Comparison of ENCODE assay signal across 20 cellular contexts in the genomic region with DNA sequence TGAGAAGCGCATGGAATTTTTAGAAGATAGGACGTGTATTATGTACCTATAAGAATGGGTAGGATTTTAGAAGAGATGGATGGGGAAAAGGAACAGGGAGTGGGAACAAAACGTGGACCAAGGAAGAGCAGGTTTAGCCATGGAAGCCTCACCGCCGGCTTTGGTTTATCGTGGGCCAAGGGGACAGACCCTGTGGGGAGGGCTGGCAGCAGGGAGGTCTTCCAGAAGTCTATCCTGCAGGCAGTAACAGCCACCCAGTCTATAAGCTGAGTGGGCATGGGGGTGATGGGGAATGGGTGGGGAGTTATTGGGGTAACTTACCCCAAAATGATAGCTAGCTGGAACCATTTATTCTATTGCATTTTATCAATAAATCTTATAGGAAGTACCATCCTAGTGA. TPM values are rescaled to one million over a fixed set of nuclear protein-coding genes. Genes with fewer than 3 reads are reported as not detected.
A peak's percentile ranks its signal among the peaks of the same experiment; 100 is the strongest.
DNase-seq lines count a peak whose midpoint lies in the region; ATAC-seq and TF ChIP-seq lines count a peak whose summit lies in the region.
"Had no signal": no experiment of that assay in that cellular context is flagged by ENCODE, and none has a peak within 500 bp of the region (broad histone marks: within the 10 kb centered on the region; RNA-seq: fewer than 3 reads in every experiment).

No MANE protein-coding gene starts in this region.

- intact Hi-C loops in activated CD4-positive, alpha-beta T cell treated with anti-CD3 and anti-CD28 coated beads for 36 hours (cut with DNase I, micrococcal nuclease) = no loop called here
- intact Hi-C loops in activated T-helper 1 cell treated with anti-CD3 and anti-CD28 coated beads, Interleukin-12 subunit alpha, Interleukin-12 subunit beta, Interleukin-2, Interleukin-4 antibody, amounts not matched to agents 30 ng/mL and 10 ng/mL and 1 ng/mL, durations not matched to agents 14 hours and 24 hours and 36 hours (cut with micrococcal nuclease) = no loop called here

- H3K9me3 ChIP-seq in DND-41 (ENCODE audit: insufficient read depth, low read length, severe bottlenecking) = no peaks in the 10 kb centered on the region
- H3K9me3 ChIP-seq: vagina had no signal

- POLR2A ChIA-PET in activated CD4-positive, alpha-beta T cell treated with anti-CD3 and anti-CD28 coated beads for 36 hours (lab: Charles Lee) = interaction anchor here (0.6 to 5.4 kb wide), 11 partner anchors 11 to 40 kb away, joined by 3 to 86 read pairs (median 8); no protein-coding TSS in a partner anchor
- POLR2A ChIA-PET in naive thymus-derived CD8-positive, alpha-beta T cell (lab: Charles Lee) = interaction anchor here (1.9 to 44.8 kb wide), 5 partner anchors 1 to 83 kb away, joined by 6 to 1553 read pairs (median 742); a partner anchor contains a TSS

- DNase-seq in activated CD4-positive, alpha-beta T cell treated with anti-CD3 and anti-CD28 coated beads for 36 hours = no peak
- DNase-seq in activated CD4-positive, alpha-beta T cell treated with anti-CD3 and anti-CD28 coated beads, Interleukin-2, amount 50 U/mL, for 48 hours = no peak
- DNase-seq in DND-41 = no peak
- DNase-seq in activated T-helper 1 cell treated with anti-CD3 and anti-CD28 coated beads, Interleukin-12 subunit alpha, Interleukin-12 subunit beta, Interleukin-2, Interleukin-4 antibody, amounts not matched to agents 30 ng/mL and 10 ng/mL and 1 ng/mL, durations not matched to agents 14 hours and 24 hours and 36 hours (ENCODE audit: low spot score) = no peak
- no peak for DNase-seq in naive thymus-derived CD8-positive, alpha-beta T cell
- DNase-seq in T1000 (lab: John Stamatoyannopoulos, UW) = no peak
- no peak for DNase-seq in left lobe of liver (ENCODE audit: low spot score)
- DNase-seq: activated CD4-positive, CD25-positive, alpha-beta regulatory T cell; GDM1; GOT3; NCI-H1417 treated with DMSO at 0.1 percent for 48 hours; NCI-H2171; PC-3; substantia nigra had no signal

- H4K20me1 ChIP-seq in DND-41 (ENCODE audit: insufficient read depth, low read length) = no peaks in the 10 kb centered on the region

- H3K9me3 Mint-ChIP-seq in activated CD4-positive, alpha-beta T cell treated with anti-CD3 and anti-CD28 coated beads for 36 hours (ENCODE audit: low read depth) = no peaks in the 10 kb centered on the region
- no peaks in the 10 kb centered on the region for H3K9me3 Mint-ChIP-seq in activated T-helper 1 cell treated with anti-CD3 and anti-CD28 coated beads, Interleukin-12 subunit alpha, Interleukin-12 subunit beta, Interleukin-2, Interleukin-4 antibody, amounts not matched to agents 30 ng/mL and 10 ng/mL and 1 ng/mL, durations not matched to agents 14 hours and 24 hours and 36 hours
- H3K9me3 Mint-ChIP-seq in naive thymus-derived CD8-positive, alpha-beta T cell = peaks cover 0 to 4% (median 0%) of the 10 kb centered on the region in 9 donors
- H3K9me3 Mint-ChIP-seq: nephron had no signal

- peak overlapping the region; percentile 100 for H3K27ac Mint-ChIP-seq in activated CD4-positive, alpha-beta T cell treated with anti-CD3 and anti-CD28 coated beads for 36 hours
- peak overlapping the region; percentile 93 for H3K27ac Mint-ChIP-seq in activated T-helper 1 cell treated with anti-CD3 and anti-CD28 coated beads, Interleukin-12 subunit alpha, Interleukin-12 subunit beta, Interleukin-2, Interleukin-4 antibody, amounts not matched to agents 30 ng/mL and 10 ng/mL and 1 ng/mL, durations not matched to agents 14 hours and 24 hours and 36 hours
- peak overlapping the region in 9 of 10 donors; percentile 94 to 100 (median 97) for H3K27ac Mint-ChIP-seq in naive thymus-derived CD8-positive, alpha-beta T cell
- H3K27ac Mint-ChIP-seq: nephron had no signal

- no peak for ATAC-seq in activated CD4-positive, alpha-beta T cell treated with anti-CD3 and anti-CD28 coated beads for 36 hours
- no peak for ATAC-seq in DND-41 (ENCODE audit: insufficient read depth, low read depth)
- ATAC-seq in naive thymus-derived CD8-positive, alpha-beta T cell = no peak
- ATAC-seq in HG02759 (IDR thresholded peaks at IDR 0.05; ENCODE audit: unreplicated experiment) = no peak
- no peak for ATAC-seq in left lobe of liver
- ATAC-seq: PC-3 had no signal

- no peaks in the 10 kb centered on the region for H3K27me3 ChIP-seq in DND-41 (ENCODE audit: insufficient read depth, low read length, poor library complexity)
- H3K27me3 ChIP-seq: cardiac muscle cell, vagina had no signal

- CTCF ChIA-PET in activated CD4-positive, alpha-beta T cell treated with anti-CD3 and anti-CD28 coated beads for 36 hours (lab: Charles Lee) = interaction anchor here (1.1 to 5.1 kb wide), 8 partner anchors 8 to 257 kb away, joined by 3 to 49 read pairs (median 8); a partner anchor contains a TSS

- peak overlapping the region; percentile 51 for H3K27ac ChIP-seq in DND-41 (ENCODE audit: low read length)
- H3K27ac ChIP-seq: cardiac muscle cell, vagina had no signal

- H3K4me2 ChIP-seq in DND-41 (ENCODE audit: insufficient read depth, low read length) = no peak overlapping the region

- H3K9ac ChIP-seq in DND-41 (ENCODE audit: low read depth, low read length) = no peak overlapping the region

- H3K36me3 ChIP-seq in DND-41 (ENCODE audit: insufficient read depth, low read length) = peaks cover 92% of the 10 kb centered on the region
- H3K36me3 ChIP-seq: cardiac muscle cell, vagina had no signal

- peaks cover 81% of the 10 kb centered on the region for H3K36me3 Mint-ChIP-seq in activated CD4-positive, alpha-beta T cell treated with anti-CD3 and anti-CD28 coated beads for 36 hours (ENCODE audit: low read depth)
- H3K36me3 Mint-ChIP-seq in activated T-helper 1 cell treated with anti-CD3 and anti-CD28 coated beads, Interleukin-12 subunit alpha, Interleukin-12 subunit beta, Interleukin-2, Interleukin-4 antibody, amounts not matched to agents 30 ng/mL and 10 ng/mL and 1 ng/mL, durations not matched to agents 14 hours and 24 hours and 36 hours (ENCODE audit: low read depth) = peaks cover 70% of the 10 kb centered on the region
- H3K36me3 Mint-ChIP-seq in naive thymus-derived CD8-positive, alpha-beta T cell = peaks cover 13 to 73% (median 48%) of the 10 kb centered on the region in 3 donors

- peaks cover 99% of the 10 kb centered on the region for H3K79me2 ChIP-seq in DND-41 (ENCODE audit: insufficient read depth, low read length)

- no peak overlapping the region for H2AFZ ChIP-seq in DND-41 (ENCODE audit: low read depth, low read length)

- peak overlapping the region; percentile 61 for H3K4me3 Mint-ChIP-seq in activated CD4-positive, alpha-beta T cell treated with anti-CD3 and anti-CD28 coated beads for 36 hours
- H3K4me3 Mint-ChIP-seq in activated T-helper 1 cell treated with anti-CD3 and anti-CD28 coated beads, Interleukin-12 subunit alpha, Interleukin-12 subunit beta, Interleukin-2, Interleukin-4 antibody, amounts not matched to agents 30 ng/mL and 10 ng/mL and 1 ng/mL, durations not matched to agents 14 hours and 24 hours and 36 hours = peak overlapping the region; percentile 53
- peak overlapping the region in 9 of 10 donors; percentile 42 to 91 (median 78) for H3K4me3 Mint-ChIP-seq in naive thymus-derived CD8-positive, alpha-beta T cell
- H3K4me3 Mint-ChIP-seq: nephron had no signal

- H3K4me1 ChIP-seq in DND-41 (ENCODE audit: insufficient read depth, low read length) = peaks cover 86% of the 10 kb centered on the region
- H3K4me1 ChIP-seq: vagina had no signal

- H3K4me3 ChIP-seq in DND-41 (ENCODE audit: low read depth in 1 of 2, low read length in 2 of 2) = no peak overlapping the region
- H3K4me3 ChIP-seq: cardiac muscle cell, vagina had no signal

- no peaks in the 10 kb centered on the region for H3K27me3 Mint-ChIP-seq in activated CD4-positive, alpha-beta T cell treated with anti-CD3 and anti-CD28 coated beads for 36 hours
- no peaks in the 10 kb centered on the region for H3K27me3 Mint-ChIP-seq in activated T-helper 1 cell treated with anti-CD3 and anti-CD28 coated beads, Interleukin-12 subunit alpha, Interleukin-12 subunit beta, Interleukin-2, Interleukin-4 antibody, amounts not matched to agents 30 ng/mL and 10 ng/mL and 1 ng/mL, durations not matched to agents 14 hours and 24 hours and 36 hours (ENCODE audit: insufficient read depth)
- H3K27me3 Mint-ChIP-seq in naive thymus-derived CD8-positive, alpha-beta T cell = no peaks in the 10 kb centered on the region

- peaks cover 94% of the 10 kb centered on the region for H3K4me1 Mint-ChIP-seq in activated CD4-positive, alpha-beta T cell treated with anti-CD3 and anti-CD28 coated beads for 36 hours
- H3K4me1 Mint-ChIP-seq in activated T-helper 1 cell treated with anti-CD3 and anti-CD28 coated beads, Interleukin-12 subunit alpha, Interleukin-12 subunit beta, Interleukin-2, Interleukin-4 antibody, amounts not matched to agents 30 ng/mL and 10 ng/mL and 1 ng/mL, durations not matched to agents 14 hours and 24 hours and 36 hours (ENCODE audit: low read depth) = peaks cover 95% of the 10 kb centered on the region
- H3K4me1 Mint-ChIP-seq in naive thymus-derived CD8-positive, alpha-beta T cell = peaks cover 58 to 98% (median 94%) of the 10 kb centered on the region in 4 donors
- H3K4me1 Mint-ChIP-seq: nephron had no signal

- no peak for TF ChIP-seq CTCF in DND-41 (IDR thresholded peaks at IDR 0.05; ENCODE audit: borderline replicate concordance, extremely low read depth, low read length, poor library complexity, severe bottlenecking)

RNA-seq across cellular contexts. Expression of a gene that starts 44.9 kb away (rescaled TPM):
- 100 to 1,000 TPM; 245 to 260 TPM for total RNA-seq in activated CD4-positive, alpha-beta T cell treated with anti-CD3 and anti-CD28 coated beads for 36 hours
- 324 and 329 TPM in 2 replicates for total RNA-seq in activated T-helper 1 cell treated with anti-CD3 and anti-CD28 coated beads, Interleukin-12 subunit alpha, Interleukin-12 subunit beta, Interleukin-2, Interleukin-4 antibody, amounts not matched to agents 30 ng/mL and 10 ng/mL and 1 ng/mL, durations not matched to agents 14 hours and 24 hours and 36 hours
- total RNA-seq in naive thymus-derived CD8-positive, alpha-beta T cell = 100 to 1,000 TPM; 416 to 435 TPM
- polyA plus RNA-seq in naive thymus-derived CD8-positive, alpha-beta T cell = 100 to 1,000 TPM; 145 to 257 (median 209) TPM
- total RNA-seq in left lobe of liver = 2.8 TPM
- total RNA-seq: A172, PC-3 had no signal
- polyA plus RNA-seq: BJ, cardiac muscle cell had no signal

Comparison
In these comparisons a context has a peak if more than half of its experiments do, and no peak if none do; other contexts are left out.
1. RNA of a gene that starts 44.9 kb away (total RNA-seq): 416 to 435 TPM in naive thymus-derived CD8-positive, alpha-beta T cell, 324 to 329 TPM in activated T-helper 1 cell treated with anti-CD3 and anti-CD28 coated beads, Interleukin-12 subunit alpha, Interleukin-12 subunit beta, Interleukin-2, Interleukin-4 antibody, amounts not matched to agents 30 ng/mL and 10 ng/mL and 1 ng/mL, durations not matched to agents 14 hours and 24 hours and 36 hours and 245 to 260 TPM in activated CD4-positive, alpha-beta T cell treated with anti-CD3 and anti-CD28 coated beads for 36 hours; 2.8 TPM in left lobe of liver (single experiment); every median in the first group is over 10 times any median in the second.
2. Peak in every context shown above with its lines, with median percentiles within 50 percentile points of each other: H3K27ac Mint-ChIP-seq and H3K4me3 Mint-ChIP-seq.